1 cellular context compared by ENCODE assay signal in the genomic region with DNA sequence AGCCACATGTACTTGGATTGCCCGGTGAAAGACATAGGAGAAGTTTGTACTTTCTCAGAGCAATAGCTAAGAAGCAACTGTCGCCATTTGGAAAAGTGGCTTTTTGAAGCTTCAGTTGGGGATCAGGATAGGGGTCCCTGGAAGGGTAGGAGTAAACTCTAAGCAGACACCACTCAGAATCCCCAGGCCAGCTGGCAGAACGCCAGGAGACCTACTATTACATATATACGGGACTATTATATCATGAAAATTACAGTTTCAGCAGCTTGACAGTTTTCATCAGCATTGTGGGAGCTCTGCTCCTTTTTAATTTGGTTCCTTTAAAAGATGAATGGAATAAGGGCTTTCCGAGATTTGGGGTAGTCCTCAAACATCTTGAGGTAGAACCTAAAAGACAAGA.
TF ChIP-seq lines count a peak whose summit lies in the region.

No MANE protein-coding gene starts in this region.

TF ChIP-seq in GM23338, 12 proteins besides CTCF, POLR2A, EP300 and RAD21 (continued from another document):
- TF ChIP-seq, protein P1, sequence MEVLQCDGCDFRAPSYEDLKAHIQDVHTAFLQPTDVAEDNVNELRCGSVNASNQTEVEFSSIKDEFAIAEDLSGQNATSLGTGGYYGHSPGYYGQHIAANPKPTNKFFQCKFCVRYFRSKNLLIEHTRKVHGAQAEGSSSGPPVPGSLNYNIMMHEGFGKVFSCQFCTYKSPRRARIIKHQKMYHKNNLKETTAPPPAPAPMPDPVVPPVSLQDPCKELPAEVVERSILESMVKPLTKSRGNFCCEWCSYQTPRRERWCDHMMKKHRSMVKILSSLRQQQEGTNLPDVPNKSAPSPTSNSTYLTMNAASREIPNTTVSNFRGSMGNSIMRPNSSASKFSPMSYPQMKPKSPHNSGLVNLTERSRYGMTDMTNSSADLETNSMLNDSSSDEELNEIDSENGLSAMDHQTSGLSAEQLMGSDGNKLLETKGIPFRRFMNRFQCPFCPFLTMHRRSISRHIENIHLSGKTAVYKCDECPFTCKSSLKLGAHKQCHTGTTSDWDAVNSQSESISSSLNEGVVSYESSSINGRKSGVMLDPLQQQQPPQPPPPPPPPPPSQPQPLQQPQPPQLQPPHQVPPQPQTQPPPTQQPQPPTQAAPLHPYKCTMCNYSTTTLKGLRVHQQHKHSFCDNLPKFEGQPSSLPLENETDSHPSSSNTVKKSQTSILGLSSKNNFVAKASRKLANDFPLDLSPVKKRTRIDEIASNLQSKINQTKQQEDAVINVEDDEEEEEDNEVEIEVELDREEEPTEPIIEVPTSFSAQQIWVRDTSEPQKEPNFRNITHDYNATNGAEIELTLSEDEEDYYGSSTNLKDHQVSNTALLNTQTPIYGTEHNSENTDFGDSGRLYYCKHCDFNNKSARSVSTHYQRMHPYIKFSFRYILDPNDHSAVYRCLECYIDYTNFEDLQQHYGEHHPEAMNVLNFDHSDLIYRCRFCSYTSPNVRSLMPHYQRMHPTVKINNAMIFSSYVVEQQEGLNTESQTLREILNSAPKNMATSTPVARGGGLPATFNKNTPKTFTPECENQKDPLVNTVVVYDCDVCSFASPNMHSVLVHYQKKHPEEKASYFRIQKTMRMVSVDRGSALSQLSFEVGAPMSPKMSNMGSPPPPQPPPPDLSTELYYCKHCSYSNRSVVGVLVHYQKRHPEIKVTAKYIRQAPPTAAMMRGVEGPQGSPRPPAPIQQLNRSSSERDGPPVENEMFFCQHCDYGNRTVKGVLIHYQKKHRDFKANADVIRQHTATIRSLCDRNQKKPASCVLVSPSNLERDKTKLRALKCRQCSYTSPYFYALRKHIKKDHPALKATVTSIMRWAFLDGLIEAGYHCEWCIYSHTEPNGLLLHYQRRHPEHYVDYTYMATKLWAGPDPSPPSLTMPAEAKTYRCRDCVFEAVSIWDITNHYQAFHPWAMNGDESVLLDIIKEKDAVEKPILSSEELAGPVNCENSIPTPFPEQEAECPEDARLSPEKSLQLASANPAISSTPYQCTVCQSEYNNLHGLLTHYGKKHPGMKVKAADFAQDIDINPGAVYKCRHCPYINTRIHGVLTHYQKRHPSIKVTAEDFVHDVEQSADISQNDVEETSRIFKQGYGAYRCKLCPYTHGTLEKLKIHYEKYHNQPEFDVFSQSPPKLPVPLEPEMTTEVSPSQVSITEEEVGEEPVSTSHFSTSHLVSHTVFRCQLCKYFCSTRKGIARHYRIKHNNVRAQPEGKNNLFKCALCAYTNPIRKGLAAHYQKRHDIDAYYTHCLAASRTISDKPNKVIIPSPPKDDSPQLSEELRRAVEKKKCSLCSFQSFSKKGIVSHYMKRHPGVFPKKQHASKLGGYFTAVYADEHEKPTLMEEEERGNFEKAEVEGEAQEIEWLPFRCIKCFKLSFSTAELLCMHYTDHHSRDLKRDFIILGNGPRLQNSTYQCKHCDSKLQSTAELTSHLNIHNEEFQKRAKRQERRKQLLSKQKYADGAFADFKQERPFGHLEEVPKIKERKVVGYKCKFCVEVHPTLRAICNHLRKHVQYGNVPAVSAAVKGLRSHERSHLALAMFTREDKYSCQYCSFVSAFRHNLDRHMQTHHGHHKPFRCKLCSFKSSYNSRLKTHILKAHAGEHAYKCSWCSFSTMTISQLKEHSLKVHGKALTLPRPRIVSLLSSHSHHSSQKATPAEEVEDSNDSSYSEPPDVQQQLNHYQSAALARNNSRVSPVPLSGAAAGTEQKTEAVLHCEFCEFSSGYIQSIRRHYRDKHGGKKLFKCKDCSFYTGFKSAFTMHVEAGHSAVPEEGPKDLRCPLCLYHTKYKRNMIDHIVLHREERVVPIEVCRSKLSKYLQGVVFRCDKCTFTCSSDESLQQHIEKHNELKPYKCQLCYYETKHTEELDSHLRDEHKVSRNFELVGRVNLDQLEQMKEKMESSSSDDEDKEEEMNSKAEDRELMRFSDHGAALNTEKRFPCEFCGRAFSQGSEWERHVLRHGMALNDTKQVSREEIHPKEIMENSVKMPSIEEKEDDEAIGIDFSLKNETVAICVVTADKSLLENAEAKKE (CRISPR knock-in tag; IDR thresholded peaks at IDR 0.05), result no peak
- no peak for TF ChIP-seq POLR2AphosphoS5 (IDR thresholded peaks at IDR 0.05; ENCODE audit: low read depth)
